ENCODE assay signal across 5 cellular contexts in the genomic region with DNA sequence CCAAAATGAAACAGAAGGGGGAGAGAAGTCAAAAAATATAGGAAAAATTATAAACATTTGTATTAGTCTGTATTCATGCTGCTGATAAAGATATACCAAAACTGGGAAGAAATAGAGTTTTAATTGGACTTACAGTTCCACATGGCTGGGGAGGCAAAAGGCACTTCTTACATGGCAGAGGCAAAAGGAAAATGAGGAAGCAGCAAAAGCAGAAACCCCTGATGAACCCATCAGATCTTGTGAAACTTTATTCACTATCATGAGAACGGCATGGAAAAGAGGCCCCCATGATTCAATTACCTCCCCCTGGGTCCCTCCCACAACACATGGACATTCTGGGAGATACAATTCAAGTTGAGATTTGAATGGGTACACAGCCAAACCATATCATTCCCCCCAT.
"Had no signal": no experiment of that assay in that cellular context is flagged by ENCODE, and none has a peak within 500 bp of the region (broad histone marks: within the 10 kb centered on the region; RNA-seq: fewer than 3 reads in every experiment).

No MANE protein-coding gene starts in this region.

- H3K27me3 Mint-ChIP-seq: IgD-negative memory B cell had no signal

- H3K4me3 Mint-ChIP-seq: GM23338, H9, IgD-negative memory B cell had no signal

- H3K4me1 Mint-ChIP-seq: GM23338, IgD-negative memory B cell had no signal

- ATAC-seq: GM23338, HepG2 had no signal

- DNase-seq: H9, HCEC 1CT had no signal

- H3K27ac Mint-ChIP-seq: GM23338, H9, IgD-negative memory B cell had no signal
